ENCODE assay signal across 14 cellular contexts in genomic region chr7:158760936-158761335, GRCh38. TPM values are rescaled to one million over a fixed set of nuclear protein-coding genes. Genes with fewer than 3 reads are reported as not detected.
A peak's percentile ranks its signal among the peaks of the same experiment; 100 is the strongest.
DNase-seq lines count a peak whose midpoint lies in the region; ATAC-seq and TF ChIP-seq lines count a peak whose summit lies in the region.
"Had no signal": no experiment of that assay in that cellular context is flagged by ENCODE, and none has a peak within 500 bp of the region (broad histone marks: within the 10 kb centered on the region; RNA-seq: fewer than 3 reads in every experiment).

No MANE protein-coding gene starts in this region.

- H3K4me3 ChIP-seq in BE2C (ENCODE audit: low read depth, low read length) = no peak overlapping the region
- H3K4me3 ChIP-seq in gastroesophageal sphincter = no peak overlapping the region
- H3K4me3 ChIP-seq in osteoblast (ENCODE audit: insufficient read depth, low read length) = no peak overlapping the region
- H3K4me3 ChIP-seq: pancreas had no signal

- TF ChIP-seq CTCF in BE2C (IDR thresholded peaks at IDR 0.05; ENCODE audit: low read depth, low read length) (peak; percentile 11; the same call in 1 of the 2 replicates), H9 (conservative IDR thresholded peaks at IDR 0.05) (peak; percentile 51; the same call in 2 of the 3 replicates), gastroesophageal sphincter (IDR thresholded peaks at IDR 0.05) (peak in 1 of 4 experiments; percentile 47), osteoblast (IDR thresholded peaks at IDR 0.05; ENCODE audit: extremely low read depth, low read depth, low read length) (no peak)

- H4K91ac ChIP-seq in H9 (ENCODE audit: insufficient read length, low read depth, low read length) = no peak overlapping the region

- no peaks in the 10 kb centered on the region for H3K9me3 ChIP-seq in BE2C
- no peaks in the 10 kb centered on the region for H3K9me3 ChIP-seq in H9 (ENCODE audit: control insufficient read depth, low read depth, low read length)
- no peaks in the 10 kb centered on the region for H3K9me3 ChIP-seq in gastroesophageal sphincter
- no peaks in the 10 kb centered on the region for H3K9me3 ChIP-seq in osteoblast (ENCODE audit: low read depth, low read length)
- H3K9me3 ChIP-seq: Caco-2, pancreas had no signal

- no peak for TF ChIP-seq POLR2A in gastroesophageal sphincter (IDR thresholded peaks at IDR 0.05)

- H3K27ac ChIP-seq in H9 (ENCODE audit: insufficient read length, low read depth, low read length) = no peak overlapping the region
- H3K27ac ChIP-seq in gastroesophageal sphincter = peak overlapping the region in 1 of 4 donors; percentile 5
- no peak overlapping the region for H3K27ac ChIP-seq in osteoblast (ENCODE audit: low read depth, low read length)
- H3K27ac ChIP-seq: pancreas had no signal

- peaks cover 4% of the 10 kb centered on the region in 2 experiments; a peak in 3 of 4 replicates for H3K4me1 Mint-ChIP-seq in H9
- H3K4me1 Mint-ChIP-seq in activated CD8-positive, alpha-beta T cell treated with anti-CD3 and anti-CD28 coated beads, Interleukin-2, amount 10 ng/mL, durations not matched to agents 7 days and 5 days (ENCODE audit: low read depth) = no peaks in the 10 kb centered on the region

- no peak overlapping the region for H2BK15ac ChIP-seq in H9 (ENCODE audit: low read depth, low read length)

- H3K79me1 ChIP-seq in H9 (ENCODE audit: insufficient read depth, low read depth, low read length, poor library complexity, severe bottlenecking) = no peaks in the 10 kb centered on the region

- H2AFZ ChIP-seq in H9 (ENCODE audit: low read length) (no peak overlapping the region), osteoblast (ENCODE audit: low read length) (no peak overlapping the region)

- no peak overlapping the region for H2BK12ac ChIP-seq in H9 (ENCODE audit: insufficient read length, low read depth, low read length)

- H4K20me1 ChIP-seq in H9 (ENCODE audit: control insufficient read depth, insufficient read depth, insufficient read length) (no peaks in the 10 kb centered on the region), osteoblast (ENCODE audit: insufficient read depth, low read length) (no peaks in the 10 kb centered on the region)

- H3K4ac ChIP-seq in H9 (ENCODE audit: low read depth, low read length) = no peak overlapping the region

- H3K4me2 ChIP-seq in H9 (ENCODE audit: insufficient read depth, insufficient read length, low read length) (no peak overlapping the region), osteoblast (ENCODE audit: insufficient read depth, low read length) (no peak overlapping the region)

- no CpG with 5 or more reads among the region's 8 CpGs for WGBS in H9 (ENCODE audit: extremely low coverage, insufficient read length, low lambda C conversion rate)
- 66 to 70% methylated on average over 5 to 8 of the region's 8 CpGs for WGBS in gastroesophageal sphincter (ENCODE audit: low coverage in 1 of 2), 2 donors

- CTCF ChIA-PET in activated CD8-positive, alpha-beta T cell treated with anti-CD3 and anti-CD28 coated beads, Interleukin-2, amount 10 ng/mL, durations not matched to agents 7 days and 5 days (lab: Charles Lee) = no interaction called here

- H3K36me3 ChIP-seq in BE2C = peaks cover 4% of the 10 kb centered on the region; the same call in 1 of the 2 replicates
- H3K36me3 ChIP-seq in gastroesophageal sphincter = peaks cover 5 to 98% of the 10 kb centered on the region in 2 donors
- H3K36me3 ChIP-seq in osteoblast (ENCODE audit: insufficient read depth, low read length) = peaks cover 62% of the 10 kb centered on the region

- no peak overlapping the region for H3K9ac ChIP-seq in H9 (ENCODE audit: extremely low read depth, insufficient read length, low read length)

- H3K18ac ChIP-seq in H9 (ENCODE audit: insufficient read length, low read depth, low read length) = no peak overlapping the region

- H3K27me3 ChIP-seq in BE2C = no peaks in the 10 kb centered on the region
- no peaks in the 10 kb centered on the region for H3K27me3 ChIP-seq in H9 (ENCODE audit: insufficient read depth, low read length)
- H3K27me3 ChIP-seq in gastroesophageal sphincter = no peaks in the 10 kb centered on the region
- no peaks in the 10 kb centered on the region for H3K27me3 ChIP-seq in osteoblast (ENCODE audit: insufficient read depth, low read length)
- H3K27me3 ChIP-seq: pancreas had no signal

- no peak for TF ChIP-seq EP300 in gastroesophageal sphincter (IDR thresholded peaks at IDR 0.05)

- ATAC-seq in activated CD8-positive, alpha-beta T cell treated with anti-CD3 and anti-CD28 coated beads, Interleukin-2, amount 10 ng/mL, durations not matched to agents 7 days and 5 days = no peak
- ATAC-seq in gastroesophageal sphincter (peak; percentile 48), GM19324 (IDR thresholded peaks at IDR 0.05; ENCODE audit: low FRiP score, unreplicated experiment) (no peak)
- ATAC-seq: pancreas had no signal

- H3K36me3 Mint-ChIP-seq in H9 (ENCODE audit: insufficient read depth in 1 of 3, low read depth in 3 of 3) = peaks cover 10 to 73% (median 56%) of the 10 kb centered on the region in 3 experiments; a peak in 6 of 7 replicates
- H3K36me3 Mint-ChIP-seq in activated CD8-positive, alpha-beta T cell treated with anti-CD3 and anti-CD28 coated beads, Interleukin-2, amount 10 ng/mL, durations not matched to agents 7 days and 5 days (ENCODE audit: low read depth) = peaks cover 71% of the 10 kb centered on the region

- peaks cover 6% of the 10 kb centered on the region for H3K4me1 ChIP-seq in BE2C
- H3K4me1 ChIP-seq in H9 (ENCODE audit: insufficient read depth, low read length) = no peaks in the 10 kb centered on the region
- peaks cover 0 to 10% (median 0%) of the 10 kb centered on the region in 3 donors for H3K4me1 ChIP-seq in gastroesophageal sphincter
- H3K4me1 ChIP-seq in osteoblast (ENCODE audit: insufficient read depth, low read length) = no peaks in the 10 kb centered on the region
- H3K4me1 ChIP-seq: Caco-2, pancreas had no signal

- DNase-seq in BE2C (no peak), H9 (no peak), NCI-H82 (lab: John Stamatoyannopoulos, UW) (no peak), osteoblast (ENCODE audit: insufficient read length, low spot score, missing footprints) (no peak), T-helper 2 cell (no peak)
- peak; percentile 22 for DNase-seq in activated CD8-positive, alpha-beta T cell treated with anti-CD3 and anti-CD28 coated beads, Interleukin-2, amount 10 ng/mL, durations not matched to agents 7 days and 5 days
- DNase-seq: amniotic stem cell, mesenchymal stem cell, NCI-H1092, NCI-H446 treated with DMSO at 0.1 percent for 48 hours, pancreas had no signal

- H4K5ac ChIP-seq in H9 (ENCODE audit: insufficient read length, low read depth, low read length) = no peak overlapping the region

- no peak overlapping the region for H3K56ac ChIP-seq in H9 (ENCODE audit: insufficient read length, low read depth, low read length)

- no peak overlapping the region for H2BK5ac ChIP-seq in H9 (ENCODE audit: insufficient read length, low read length)

- no peaks in the 10 kb centered on the region for H3K79me2 ChIP-seq in H9 (ENCODE audit: insufficient read depth, low read length)
- no peaks in the 10 kb centered on the region for H3K79me2 ChIP-seq in osteoblast (ENCODE audit: insufficient read depth, low read length)

- H3T11ph ChIP-seq in H9 (ENCODE audit: low read length) = no peak overlapping the region

- POLR2A ChIA-PET in activated CD8-positive, alpha-beta T cell treated with anti-CD3 and anti-CD28 coated beads, Interleukin-2, amount 10 ng/mL, durations not matched to agents 7 days and 5 days (lab: Charles Lee) = no interaction called here

- no peak overlapping the region for H3K27ac Mint-ChIP-seq in H9
- H3K27ac Mint-ChIP-seq in activated CD8-positive, alpha-beta T cell treated with anti-CD3 and anti-CD28 coated beads, Interleukin-2, amount 10 ng/mL, durations not matched to agents 7 days and 5 days = no peak overlapping the region

- H4K8ac ChIP-seq in H9 (replicated peaks; ENCODE audit: insufficient read length, low read depth, low read length) = no peak overlapping the region

- H3K9me3 Mint-ChIP-seq in H9 = no peaks in the 10 kb centered on the region
- no peaks in the 10 kb centered on the region for H3K9me3 Mint-ChIP-seq in activated CD8-positive, alpha-beta T cell treated with anti-CD3 and anti-CD28 coated beads, Interleukin-2, amount 10 ng/mL, durations not matched to agents 7 days and 5 days (ENCODE audit: insufficient read depth)

- no peak overlapping the region for H2BK120ac ChIP-seq in H9 (ENCODE audit: low read depth, low read length, poor library complexity, severe bottlenecking)

- no peak overlapping the region for H3K4me3 Mint-ChIP-seq in H9
- no peak overlapping the region for H3K4me3 Mint-ChIP-seq in activated CD8-positive, alpha-beta T cell treated with anti-CD3 and anti-CD28 coated beads, Interleukin-2, amount 10 ng/mL, durations not matched to agents 7 days and 5 days

- no peak overlapping the region for H2BK20ac ChIP-seq in H9 (ENCODE audit: low read depth, low read length, poor library complexity, severe bottlenecking)

- no peaks in the 10 kb centered on the region for H3K27me3 Mint-ChIP-seq in H9 (ENCODE audit: low read depth)
- no peaks in the 10 kb centered on the region for H3K27me3 Mint-ChIP-seq in activated CD8-positive, alpha-beta T cell treated with anti-CD3 and anti-CD28 coated beads, Interleukin-2, amount 10 ng/mL, durations not matched to agents 7 days and 5 days (ENCODE audit: low read depth)

- H3K23ac ChIP-seq in H9 (ENCODE audit: insufficient read length, low read depth, low read length) = no peak overlapping the region

- H3K14ac ChIP-seq in H9 (ENCODE audit: insufficient read depth, low read length) = no peak overlapping the region

- no peak overlapping the region for H2AK5ac ChIP-seq in H9 (ENCODE audit: insufficient read length, low read length)

- no peaks in the 10 kb centered on the region for H3K23me2 ChIP-seq in H9 (ENCODE audit: insufficient read length, low read depth, low read length, poor library complexity, severe bottlenecking)

RNA-seq across cellular contexts. Expression of gene NCAPG2, which starts 56.3 kb away (rescaled TPM):
- 15.3 TPM for polyA plus RNA-seq in BE2C (2012; ENCODE audit: insufficient read depth, insufficient read length, low read depth)
- total RNA-seq in H9 (2021) = 98.6 and 99.4 TPM in 2 replicates
- total RNA-seq in activated CD8-positive, alpha-beta T cell treated with anti-CD3 and anti-CD28 coated beads, Interleukin-2, amount 10 ng/mL, durations not matched to agents 7 days and 5 days = 100 to 1,000 TPM; 154 TPM
- total RNA-seq in gastroesophageal sphincter = 1 to 10 TPM; 4.6 to 6.4 (median 5.6) TPM
- 8.0 TPM in 2 replicates for total RNA-seq in osteoblast

Comparison
In these comparisons a context has a peak if more than half of its experiments do, and no peak if none do; other contexts are left out.
1. RNA of gene NCAPG2, which starts 56.3 kb away (total RNA-seq): 154 TPM in activated CD8-positive, alpha-beta T cell treated with anti-CD3 and anti-CD28 coated beads, Interleukin-2, amount 10 ng/mL, durations not matched to agents 7 days and 5 days and 98.6 to 99.4 TPM in H9; 8.0 TPM in osteoblast and 4.6 to 6.4 TPM in gastroesophageal sphincter; every median in the first group is over 10 times any median in the second.